1 cellular context compared by ENCODE assay signal in genomic region chr2:210899131-210899530, GRCh38.
A peak's percentile ranks its signal among the peaks of the same experiment; 100 is the strongest.
TF ChIP-seq lines count a peak whose summit lies in the region.

No MANE protein-coding gene starts in this region.

TF ChIP-seq in HepG2, 621 proteins besides CTCF, POLR2A, EP300 and RAD21 (continued from another document):
- TF ChIP-seq SNAPC4 (CRISPR knock-in tag; IDR thresholded peaks at IDR 0.05) (no peak), ZNF407 (CRISPR knock-in tag; IDR thresholded peaks at IDR 0.05; ENCODE audit: not compliant biosample characterization) (no peak), SOX13 (IDR thresholded peaks at IDR 0.05) (no peak), SOX13 (CRISPR knock-in tag; conservative IDR thresholded peaks at IDR 0.05 in 1 of 2, IDR thresholded peaks at IDR 0.05 in 1 of 2) (0 out of 4 replicates have a peak, but pooled peaks of 1 of the 2 experiments have one; percentile 39), MLXIP (CRISPR knock-in tag; IDR thresholded peaks at IDR 0.05; ENCODE audit: borderline replicate concordance) (no peak), ARID2 (CRISPR knock-in tag; IDR thresholded peaks at IDR 0.05; ENCODE audit: borderline replicate concordance) (no peak), SOX6 (IDR thresholded peaks at IDR 0.05) (no peak), SOX6 (CRISPR knock-in tag; IDR thresholded peaks at IDR 0.05) (peak; percentile 27; the same call in 1 of the 2 replicates), KAT8 (CRISPR knock-in tag; IDR thresholded peaks at IDR 0.05) (no peak), FOXA1 (IDR thresholded peaks at IDR 0.05) (no peak), FOXA1 (CRISPR knock-in tag; IDR thresholded peaks at IDR 0.05) (peak; percentile 30), TBX2 (CRISPR knock-in tag; IDR thresholded peaks at IDR 0.05; ENCODE audit: borderline replicate concordance) (peak; percentile 68), ETV6 (CRISPR knock-in tag; conservative IDR thresholded peaks at IDR 0.05) (no peak), ZNF460 (CRISPR knock-in tag; IDR thresholded peaks at IDR 0.05; ENCODE audit: borderline replicate concordance) (no peak)
TF ChIP-seq in HepG2: peak in this region for 10.
